In genomic region chr2:232443047-232443446, GRCh38 we compare ENCODE assay signal across 4 cellular contexts. TPM values are rescaled to one million over a fixed set of nuclear protein-coding genes. Genes with fewer than 3 reads are reported as not detected.
"Had no signal": no experiment of that assay in that cellular context is flagged by ENCODE, and none has a peak within 500 bp of the region (broad histone marks: within the 10 kb centered on the region; RNA-seq: fewer than 3 reads in every experiment).

No MANE protein-coding gene starts in this region.

RNA-seq across cellular contexts. Expression of gene ALPI, which starts 12.9 kb away (rescaled TPM):
- total RNA-seq: GM23248, H4, HT-29, IMR-90 had no signal
- polyA plus RNA-seq: GM23248, IMR-90 had no signal

RNA-seq across cellular contexts. Expression of gene ALPG, which starts 36.4 kb away (rescaled TPM):
- total RNA-seq: GM23248, H4, HT-29, IMR-90 had no signal
- polyA plus RNA-seq: GM23248, IMR-90 had no signal

RNA-seq across cellular contexts. Expression of gene ECEL1, which starts 44.6 kb away (rescaled TPM):
- total RNA-seq: H4, HT-29, IMR-90 had no signal
- polyA plus RNA-seq: GM23248, IMR-90 had no signal
